ENCODE assay signal across 24 cellular contexts in the genomic region with DNA sequence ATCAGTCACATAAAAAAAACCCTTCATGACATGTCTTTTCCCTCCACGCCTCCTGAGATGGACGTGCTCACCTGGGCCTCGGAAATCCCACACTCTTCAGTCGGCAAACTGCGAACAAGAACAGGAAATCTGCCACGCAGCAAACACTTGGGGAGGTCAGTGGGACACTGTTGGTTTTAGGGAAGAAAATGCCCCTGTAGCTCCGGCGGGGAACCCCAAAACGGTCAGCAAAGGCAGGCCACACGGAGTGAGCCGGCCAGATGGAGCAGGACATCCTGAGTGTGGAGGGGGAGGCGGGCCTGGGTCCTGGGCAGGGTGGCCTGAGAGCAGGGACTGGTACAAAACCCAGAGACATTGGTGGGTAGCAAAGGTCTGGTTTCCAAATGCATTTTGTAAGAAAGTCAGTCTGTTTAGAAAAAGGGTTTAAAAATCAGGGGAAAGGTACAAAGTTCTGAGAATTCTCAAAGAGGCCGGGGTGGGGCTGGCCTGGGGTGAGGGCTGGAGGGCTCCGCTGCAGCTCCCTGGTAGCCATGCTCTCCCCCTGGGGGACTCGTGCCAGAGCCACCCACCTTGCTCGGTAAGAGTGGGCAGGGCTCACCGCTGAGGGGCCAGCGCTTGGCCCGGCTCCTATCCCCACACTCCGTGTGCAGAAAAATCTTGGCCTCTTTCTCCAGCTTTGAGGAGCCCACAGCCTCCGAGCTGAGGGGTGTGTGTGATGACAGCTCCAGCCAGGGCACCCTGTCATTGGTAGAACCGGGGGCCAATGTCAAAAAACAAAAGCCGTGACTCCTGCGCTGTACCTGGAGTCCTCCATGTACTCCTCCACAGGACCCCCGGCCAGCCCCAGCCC. TPM values are rescaled to one million over a fixed set of nuclear protein-coding genes. Genes with fewer than 3 reads are reported as not detected.
A peak's percentile ranks its signal among the peaks of the same experiment; 100 is the strongest.
DNase-seq lines count a peak whose midpoint lies in the region; ATAC-seq, FAIRE-seq and TF ChIP-seq lines count a peak whose summit lies in the region.
"Had no signal": no experiment of that assay in that cellular context is flagged by ENCODE, and none has a peak within 500 bp of the region (broad histone marks: within the 10 kb centered on the region; RNA-seq: fewer than 3 reads in every experiment).

No MANE protein-coding gene starts in this region.

- H3K27me3 ChIP-seq in BLaER1 (no peaks in the 10 kb centered on the region), astrocyte (ENCODE audit: insufficient read depth, low read length) (no peaks in the 10 kb centered on the region), MM.1S (replicated peaks; ENCODE audit: insufficient read depth, low read length) (0 out of 2 replicates have a peak, but pooled peaks cover 4% of the 10 kb centered on the region)
- H3K27me3 ChIP-seq: adrenal gland, right lobe of liver, vagina had no signal

- ATAC-seq in HG02852 (IDR thresholded peaks at IDR 0.05; ENCODE audit: unreplicated experiment): no peak
- ATAC-seq: activated CD4-positive, alpha-beta T cell treated with anti-CD3 and anti-CD28 coated beads for 36 hours; activated CD8-positive, alpha-beta memory T cell treated with anti-CD3 and anti-CD28 coated beads, Interleukin-2, amount 10 ng/mL, durations not matched to agents 7 days and 5 days; esophagus mucosa; right lobe of liver had no signal

- peak overlapping the region; percentile 58 for H3K27ac Mint-ChIP-seq in astrocyte (ENCODE audit: unreplicated experiment)
- H3K27ac Mint-ChIP-seq in nephron: peak overlapping the region in 2 of 3 experiments; percentile 51 to 56
- H3K27ac Mint-ChIP-seq in glutamatergic neuron (ENCODE audit: unreplicated experiment): no peak overlapping the region
- H3K27ac Mint-ChIP-seq: activated CD4-positive, alpha-beta T cell treated with anti-CD3 and anti-CD28 coated beads for 36 hours; activated CD8-positive, alpha-beta memory T cell treated with anti-CD3 and anti-CD28 coated beads, Interleukin-2, amount 10 ng/mL, durations not matched to agents 7 days and 5 days; memory B cell had no signal

- H3K4me1 Mint-ChIP-seq in astrocyte (ENCODE audit: low read depth, unreplicated experiment) (no peaks in the 10 kb centered on the region), nephron (peaks cover 4% of the 10 kb centered on the region), glutamatergic neuron (ENCODE audit: low read depth, unreplicated experiment) (peaks cover 2% of the 10 kb centered on the region)
- H3K4me1 Mint-ChIP-seq: memory B cell, naive B cell had no signal

- DNase-seq in astrocyte (ENCODE audit: low read depth) (no peak), glutamatergic neuron (no peak), NCI-H524 treated with DMSO at 0.1 percent for 48 hours (lab: John Stamatoyannopoulos, UW) (no peak), MM.1S (no peak)
- DNase-seq: activated CD4-positive, alpha-beta T cell treated with anti-CD3 and anti-CD28 coated beads for 36 hours; activated CD8-positive, alpha-beta memory T cell treated with anti-CD3 and anti-CD28 coated beads, Interleukin-2, amount 10 ng/mL, durations not matched to agents 7 days and 5 days; activated effector memory CD4-positive, alpha-beta T cell treated with anti-CD3 and anti-CD28 coated beads, Interleukin-2, amount 50 U/mL, for 16 hours; adrenal gland; CD4-positive, CD25-positive, alpha-beta regulatory T cell; HCEC 1CT; naive B cell; NCI-H1436 treated with DMSO at 0.1 percent for 48 hours; NCI-H526; stimulated activated CD4-positive, alpha-beta T cell treated with anti-CD3 and anti-CD28 coated beads, Interleukin-15, amount 100 ng/mL, for 24 hours had no signal

- H3K9me2 ChIP-seq in MM.1S (replicated peaks; ENCODE audit: insufficient read depth, low read length): no peaks in the 10 kb centered on the region

- H3K27me3 Mint-ChIP-seq in astrocyte (ENCODE audit: low read depth, unreplicated experiment) (no peaks in the 10 kb centered on the region), nephron (ENCODE audit: low read depth) (no peaks in the 10 kb centered on the region), glutamatergic neuron (ENCODE audit: unreplicated experiment) (peaks cover 13% of the 10 kb centered on the region)
- H3K27me3 Mint-ChIP-seq: activated CD4-positive, alpha-beta T cell treated with anti-CD3 and anti-CD28 coated beads for 36 hours; activated CD8-positive, alpha-beta memory T cell treated with anti-CD3 and anti-CD28 coated beads, Interleukin-2, amount 10 ng/mL, durations not matched to agents 7 days and 5 days; CD4-positive, CD25-positive, alpha-beta regulatory T cell; naive B cell had no signal

- H3K4me2 ChIP-seq in BLaER1 (no peak overlapping the region), astrocyte (ENCODE audit: low read length) (no peak overlapping the region), MM.1S (ENCODE audit: low read depth, low read length) (no peak overlapping the region)

- peaks cover 24% of the 10 kb centered on the region for H3K36me3 ChIP-seq in BLaER1
- H3K36me3 ChIP-seq in astrocyte (ENCODE audit: insufficient read depth, low read length): no peaks in the 10 kb centered on the region
- H3K36me3 ChIP-seq in MM.1S (replicated peaks; ENCODE audit: insufficient read depth, low read length): no peaks in the 10 kb centered on the region

- 0 out of 2 replicates have a peak, but pooled peaks cover 11% of the 10 kb centered on the region for H4K20me1 ChIP-seq in BLaER1
- peaks cover 21% of the 10 kb centered on the region for H4K20me1 ChIP-seq in astrocyte (ENCODE audit: insufficient read depth, low read length)
- no peaks in the 10 kb centered on the region for H4K20me1 ChIP-seq in MM.1S (ENCODE audit: insufficient read depth, low read length)

- H2AFZ ChIP-seq in astrocyte (ENCODE audit: low read depth, low read length) (no peak overlapping the region), MM.1S (ENCODE audit: low read length) (no peak overlapping the region)
- H2AFZ ChIP-seq: parathyroid adenoma had no signal

- no peak for FAIRE-seq in astrocyte (lab: Jason Lieb, UNC)
- FAIRE-seq: frontal cortex had no signal

- peaks cover 6% of the 10 kb centered on the region for H3K36me3 Mint-ChIP-seq in astrocyte (ENCODE audit: low read depth, unreplicated experiment)
- H3K36me3 Mint-ChIP-seq in nephron (ENCODE audit: low read depth): peaks cover 24% of the 10 kb centered on the region
- H3K36me3 Mint-ChIP-seq in glutamatergic neuron (ENCODE audit: unreplicated experiment): no peaks in the 10 kb centered on the region
- H3K36me3 Mint-ChIP-seq: activated CD8-positive, alpha-beta memory T cell treated with anti-CD3 and anti-CD28 coated beads, Interleukin-2, amount 10 ng/mL, durations not matched to agents 7 days and 5 days; CD4-positive, CD25-positive, alpha-beta regulatory T cell; memory B cell; naive B cell had no signal

- no peaks in the 10 kb centered on the region for H3K9me3 ChIP-seq in BLaER1
- H3K9me3 ChIP-seq in astrocyte (ENCODE audit: insufficient read depth, low read depth, low read length): no peaks in the 10 kb centered on the region
- no peaks in the 10 kb centered on the region for H3K9me3 ChIP-seq in MM.1S (replicated peaks; ENCODE audit: insufficient read depth, low read length)
- H3K9me3 ChIP-seq: adrenal gland, right lobe of liver, vagina had no signal

- H3K27ac ChIP-seq in BLaER1 (no peak overlapping the region), astrocyte (ENCODE audit: low read depth, low read length) (no peak overlapping the region), MM.1S (ENCODE audit: low read length) (no peak overlapping the region)
- H3K27ac ChIP-seq: parathyroid adenoma, right lobe of liver, vagina had no signal

- H3K4me3 ChIP-seq in BLaER1: no peak overlapping the region
- no peak overlapping the region for H3K4me3 ChIP-seq in astrocyte (ENCODE audit: insufficient read depth, low read depth, low read length)
- no peak overlapping the region for H3K4me3 ChIP-seq in MM.1S (ENCODE audit: low read length)
- H3K4me3 ChIP-seq: adrenal gland, right lobe of liver, vagina had no signal

- H3K9me3 Mint-ChIP-seq in astrocyte (ENCODE audit: unreplicated experiment) (no peaks in the 10 kb centered on the region), nephron (no peaks in the 10 kb centered on the region), glutamatergic neuron (ENCODE audit: unreplicated experiment) (peaks cover 12% of the 10 kb centered on the region)
- H3K9me3 Mint-ChIP-seq: CD4-positive, CD25-positive, alpha-beta regulatory T cell; memory B cell; naive B cell had no signal

- no peaks in the 10 kb centered on the region for H3F3A ChIP-seq in MM.1S (ENCODE audit: insufficient read depth, low read length)

- TF ChIP-seq CTCF in astrocyte (IDR thresholded peaks at IDR 0.05; ENCODE audit: insufficient read depth, low read depth, low read length): no peak
- TF ChIP-seq CTCF in nephron (IDR thresholded peaks at IDR 0.05; ENCODE audit: unreplicated experiment in 3 of 3): no peak
- TF ChIP-seq CTCF in glutamatergic neuron (IDR thresholded peaks at IDR 0.05; ENCODE audit: partially characterized antibody, unreplicated experiment): no peak
- TF ChIP-seq CTCF in MM.1S (IDR thresholded peaks at IDR 0.05; ENCODE audit: low read length): no peak

- peak; percentile 18 for TF ChIP-seq POLR2A in GM19193 (IDR thresholded peaks at IDR 0.05; ENCODE audit: extremely low read depth, insufficient read depth, insufficient read length)

- H3K4me1 ChIP-seq in BLaER1 (peaks cover 60% of the 10 kb centered on the region), astrocyte (ENCODE audit: insufficient read depth, low read length) (peaks cover 15% of the 10 kb centered on the region), MM.1S (ENCODE audit: low read length) (no peaks in the 10 kb centered on the region)

- no peak overlapping the region for H3K4me3 Mint-ChIP-seq in astrocyte (ENCODE audit: unreplicated experiment)
- H3K4me3 Mint-ChIP-seq in nephron: no peak overlapping the region
- no peak overlapping the region for H3K4me3 Mint-ChIP-seq in glutamatergic neuron (ENCODE audit: unreplicated experiment)
- H3K4me3 Mint-ChIP-seq: activated CD4-positive, alpha-beta T cell treated with anti-CD3 and anti-CD28 coated beads for 36 hours; activated CD8-positive, alpha-beta memory T cell treated with anti-CD3 and anti-CD28 coated beads, Interleukin-2, amount 10 ng/mL, durations not matched to agents 7 days and 5 days; memory B cell had no signal

- 0 out of 2 replicates have a peak overlapping the region, but pooled peaks have one; percentile 8 for H3K9ac ChIP-seq in BLaER1
- no peak overlapping the region for H3K9ac ChIP-seq in astrocyte (ENCODE audit: low read length)
- H3K9ac ChIP-seq in MM.1S (ENCODE audit: low read length): no peak overlapping the region
- H3K9ac ChIP-seq: parathyroid adenoma had no signal

- H3K79me2 ChIP-seq in astrocyte (ENCODE audit: insufficient read depth, low read length): peaks cover 8% of the 10 kb centered on the region
- no peaks in the 10 kb centered on the region for H3K79me2 ChIP-seq in MM.1S (ENCODE audit: low read length)
- H3K79me2 ChIP-seq: parathyroid adenoma had no signal

RNA-seq across cellular contexts. Expression of a gene that starts 5.2 kb away (rescaled TPM):
- total RNA-seq in astrocyte (65.6 and 68.3 TPM in 2 replicates), glutamatergic neuron (ENCODE audit: unreplicated experiment) (47.9 TPM)

RNA-seq across cellular contexts. Expression of a gene that starts 8.3 kb away (rescaled TPM):
- total RNA-seq in astrocyte: 7.6 TPM in 2 replicates
- total RNA-seq in glutamatergic neuron (ENCODE audit: unreplicated experiment): 16.6 TPM

RNA-seq across cellular contexts. Expression of a gene that starts 37.0 kb away (rescaled TPM):
- total RNA-seq in astrocyte: 24.8 and 25.5 TPM in 2 replicates
- total RNA-seq in glutamatergic neuron (ENCODE audit: unreplicated experiment): 41.5 TPM

RNA-seq across cellular contexts. Expression of a gene that starts 37.0 kb away (rescaled TPM):
- total RNA-seq in astrocyte: 30.0 and 32.5 TPM in 2 replicates
- 51.9 TPM for total RNA-seq in glutamatergic neuron (ENCODE audit: unreplicated experiment)

RNA-seq across cellular contexts. Expression of a gene that starts 48.3 kb away (rescaled TPM):
- 2.0 and 2.8 TPM in 2 replicates for total RNA-seq in astrocyte
- not detected for total RNA-seq in glutamatergic neuron (ENCODE audit: unreplicated experiment)
- total RNA-seq: activated CD8-positive, alpha-beta memory T cell treated with anti-CD3 and anti-CD28 coated beads, Interleukin-2, amount 10 ng/mL, durations not matched to agents 7 days and 5 days; CD4-positive, CD25-positive, alpha-beta regulatory T cell; frontal cortex had no signal
